ENCODE assay signal across 8 cellular contexts in genomic region chr15:64354683-64355558, GRCh38. TPM values are rescaled to one million over a fixed set of nuclear protein-coding genes. Genes with fewer than 3 reads are reported as not detected.
DNase-seq lines count a peak whose midpoint lies in the region; ATAC-seq and TF ChIP-seq lines count a peak whose summit lies in the region.

No MANE protein-coding gene starts in this region.

- H3K36me3 Mint-ChIP-seq in activated CD4-positive, alpha-beta memory T cell treated with anti-CD3 and anti-CD28 coated beads, Interleukin-2, amount 10 ng/mL, durations not matched to agents 7 days and 5 days (ENCODE audit: low read depth) = peaks cover 8% of the 10 kb centered on the region

- CTCF ChIA-PET in activated CD4-positive, alpha-beta memory T cell treated with anti-CD3 and anti-CD28 coated beads, Interleukin-2, amount 10 ng/mL, durations not matched to agents 7 days and 5 days (lab: Charles Lee) = interaction anchor here (1.5 kb wide), 1 partner anchor 81 kb away, joined by 4 read pairs; no protein-coding TSS in a partner anchor

- H3K36me3 ChIP-seq in DND-41 (ENCODE audit: insufficient read depth, low read length) (peaks cover 7% of the 10 kb centered on the region; the same call in 1 of the 2 replicates), sigmoid colon (no peaks in the 10 kb centered on the region)

- TF ChIP-seq EP300 in sigmoid colon (IDR thresholded peaks at IDR 0.05) = no peak

- H3K9ac ChIP-seq in DND-41 (ENCODE audit: low read depth, low read length) = peak overlapping the region; percentile 79

- H3K4me1 Mint-ChIP-seq in activated CD4-positive, alpha-beta memory T cell treated with anti-CD3 and anti-CD28 coated beads, Interleukin-2, amount 10 ng/mL, durations not matched to agents 7 days and 5 days = peaks cover 33% of the 10 kb centered on the region

- H3K27me3 ChIP-seq in DND-41 (ENCODE audit: insufficient read depth, low read length, poor library complexity) (no peaks in the 10 kb centered on the region), HL-60 (ENCODE audit: insufficient read depth, poor library complexity, severe bottlenecking) (no peaks in the 10 kb centered on the region), foreskin keratinocyte (no peaks in the 10 kb centered on the region), sigmoid colon (no peaks in the 10 kb centered on the region)

- no peaks in the 10 kb centered on the region for H4K20me1 ChIP-seq in DND-41 (ENCODE audit: insufficient read depth, low read length)

- peak overlapping the region; percentile 91 for H3K4me3 Mint-ChIP-seq in activated CD4-positive, alpha-beta memory T cell treated with anti-CD3 and anti-CD28 coated beads, Interleukin-2, amount 10 ng/mL, durations not matched to agents 7 days and 5 days

- H3K79me2 ChIP-seq in DND-41 (ENCODE audit: insufficient read depth, low read length) = peaks cover 45% of the 10 kb centered on the region

- no peak for TF ChIP-seq POLR2A in sigmoid colon (IDR thresholded peaks at IDR 0.05)

- H3K4me2 ChIP-seq in DND-41 (ENCODE audit: insufficient read depth, low read length) = peak overlapping the region; percentile 77

- H3K27ac ChIP-seq in DND-41 (ENCODE audit: low read length) (peak overlapping the region; percentile 88), HL-60 (replicated peaks) (peak overlapping the region; percentile 75), foreskin keratinocyte (peak overlapping the region; percentile 73), sigmoid colon (peak overlapping the region; percentile 84 to 87 (median 84))

- peak overlapping the region; percentile 78 for H3K27ac Mint-ChIP-seq in activated CD4-positive, alpha-beta memory T cell treated with anti-CD3 and anti-CD28 coated beads, Interleukin-2, amount 10 ng/mL, durations not matched to agents 7 days and 5 days

- H3K27me3 Mint-ChIP-seq in activated CD4-positive, alpha-beta memory T cell treated with anti-CD3 and anti-CD28 coated beads, Interleukin-2, amount 10 ng/mL, durations not matched to agents 7 days and 5 days = no peaks in the 10 kb centered on the region

- ATAC-seq in DND-41 (ENCODE audit: insufficient read depth, low read depth) (peak; percentile 8), foreskin keratinocyte (peak; percentile 33), HG03108 (IDR thresholded peaks at IDR 0.05; ENCODE audit: unreplicated experiment) (no peak), HG03139 (IDR thresholded peaks at IDR 0.05; ENCODE audit: unreplicated experiment) (no peak), HG03342 (IDR thresholded peaks at IDR 0.05; ENCODE audit: unreplicated experiment) (no peak)

- H3K4me1 ChIP-seq in DND-41 (ENCODE audit: insufficient read depth, low read length) (peaks cover 23% of the 10 kb centered on the region), foreskin keratinocyte (peaks cover 12% of the 10 kb centered on the region), sigmoid colon (peaks cover 0 to 21% (median 14%) of the 10 kb centered on the region in 4 donors)

- TF ChIP-seq CTCF in DND-41 (IDR thresholded peaks at IDR 0.05; ENCODE audit: borderline replicate concordance, extremely low read depth, low read length, poor library complexity, severe bottlenecking) = no peak
- no peak for TF ChIP-seq CTCF in HL-60 (IDR thresholded peaks at IDR 0.05; ENCODE audit: insufficient read depth, low read length)
- TF ChIP-seq CTCF in foreskin keratinocyte (conservative IDR thresholded peaks at IDR 0.05) = no peak
- TF ChIP-seq CTCF in sigmoid colon (IDR thresholded peaks at IDR 0.05) = no peak

- 12 to 15% methylated on average over 14 of the region's 14 CpGs for WGBS in sigmoid colon, 2 donors

- H3K4me3 ChIP-seq in DND-41 (ENCODE audit: low read depth in 1 of 2, low read length in 2 of 2) = peak overlapping the region; percentile 78 to 100; a peak in 3 of 4 replicates
- peak overlapping the region; percentile 95 for H3K4me3 ChIP-seq in HL-60 (replicated peaks; ENCODE audit: insufficient read depth, low read length)
- H3K4me3 ChIP-seq in sigmoid colon = peak overlapping the region; percentile 79 to 98 (median 94)

- no peaks in the 10 kb centered on the region for H3K9me3 ChIP-seq in DND-41 (ENCODE audit: insufficient read depth, low read length, severe bottlenecking)
- H3K9me3 ChIP-seq in sigmoid colon = no peaks in the 10 kb centered on the region

- POLR2A ChIA-PET in activated CD4-positive, alpha-beta memory T cell treated with anti-CD3 and anti-CD28 coated beads, Interleukin-2, amount 10 ng/mL, durations not matched to agents 7 days and 5 days (lab: Charles Lee) = interaction anchor here (0.7 to 2.4 kb wide), 5 partner anchors 10 to 259 kb away, joined by 3 to 10 read pairs (median 4); partner anchors contain the start of genes PCLAF and TRIP4

- no peak for DNase-seq in DND-41
- no peak for DNase-seq in HL-60 (ENCODE audit: low read depth in 1 of 2, low spot score in 1 of 2)
- DNase-seq in activated CD4-positive, alpha-beta memory T cell treated with anti-CD3 and anti-CD28 coated beads, Interleukin-2, amount 10 ng/mL, durations not matched to agents 7 days and 5 days = peak; percentile 28
- DNase-seq in foreskin keratinocyte = peak; percentile 54 to 72
- DNase-seq in sigmoid colon = no peak

- no peaks in the 10 kb centered on the region for H3K9me3 Mint-ChIP-seq in activated CD4-positive, alpha-beta memory T cell treated with anti-CD3 and anti-CD28 coated beads, Interleukin-2, amount 10 ng/mL, durations not matched to agents 7 days and 5 days

- peak overlapping the region; percentile 92 for H2AFZ ChIP-seq in DND-41 (ENCODE audit: low read depth, low read length)

- intact Hi-C loops in sigmoid colon (cut with DNase I) = loop anchor here (2.0 to 5.0 kb wide), 3 partner anchors 40 to 148 kb away; no protein-coding TSS in a partner anchor

RNA-seq across cellular contexts. Expression of gene CSNK1G1, which starts 1.1 kb away (rescaled TPM):
- total RNA-seq in activated CD4-positive, alpha-beta memory T cell treated with anti-CD3 and anti-CD28 coated beads, Interleukin-2, amount 10 ng/mL, durations not matched to agents 7 days and 5 days = 10 to 100 TPM; 27.9 to 28.2 TPM
- total RNA-seq in foreskin keratinocyte (26.6 and 30.1 TPM in 2 replicates), sigmoid colon (10 to 100 TPM in 2 of 4 donors, 1 to 10 TPM in 2; 7.8 to 24.3 (median 14.5) TPM)
- polyA plus RNA-seq in foreskin keratinocyte (5.8 and 6.4 TPM in 2 replicates), sigmoid colon (1 to 10 TPM; 3.0 to 6.8 (median 4.9) TPM)

RNA-seq across cellular contexts. Expression of gene PCLAF, which starts 26.3 kb away (rescaled TPM):
- total RNA-seq in activated CD4-positive, alpha-beta memory T cell treated with anti-CD3 and anti-CD28 coated beads, Interleukin-2, amount 10 ng/mL, durations not matched to agents 7 days and 5 days = 100 to 1,000 TPM; 110 TPM
- 61.1 and 64.4 TPM in 2 replicates for total RNA-seq in foreskin keratinocyte
- polyA plus RNA-seq in foreskin keratinocyte = 88.0 and 105 TPM in 2 replicates
- total RNA-seq in sigmoid colon = 1 to 10 TPM in 3 of 4 donors, not detected in 1; 1.1 to 3.9 (median 1.7) TPM
- polyA plus RNA-seq in sigmoid colon = 10 to 100 TPM in 2 of 3 donors, 1 to 10 TPM in 1; 9.0 to 83.0 (median 40.2) TPM

RNA-seq across cellular contexts. Expression of gene TRIP4, which starts 32.7 kb away (rescaled TPM):
- 10 to 100 TPM; 28.9 to 30.3 TPM for total RNA-seq in activated CD4-positive, alpha-beta memory T cell treated with anti-CD3 and anti-CD28 coated beads, Interleukin-2, amount 10 ng/mL, durations not matched to agents 7 days and 5 days
- 20.9 and 22.6 TPM in 2 replicates for total RNA-seq in foreskin keratinocyte
- polyA plus RNA-seq in foreskin keratinocyte = 21.1 and 22.2 TPM in 2 replicates
- total RNA-seq in sigmoid colon = 10 to 100 TPM; 11.0 to 26.6 (median 12.2) TPM
- polyA plus RNA-seq in sigmoid colon = 10 to 100 TPM; 22.6 to 48.3 (median 47.4) TPM

Comparison
In these comparisons a context has a peak if more than half of its experiments do, and no peak if none do; other contexts are left out.
1. ATAC-seq: peak in DND-41 (single experiment) and foreskin keratinocyte (single experiment); none in HG03108 (single experiment), HG03139 (single experiment) and HG03342 (single experiment).
2. DNase-seq: peak in activated CD4-positive, alpha-beta memory T cell treated with anti-CD3 and anti-CD28 coated beads, Interleukin-2, amount 10 ng/mL, durations not matched to agents 7 days and 5 days (single experiment) and foreskin keratinocyte (2 of 2); none in DND-41 (single experiment), HL-60 (0 of 2) and sigmoid colon (single experiment).
3. RNA of gene PCLAF, which starts 26.3 kb away (total RNA-seq): 110 TPM in activated CD4-positive, alpha-beta memory T cell treated with anti-CD3 and anti-CD28 coated beads, Interleukin-2, amount 10 ng/mL, durations not matched to agents 7 days and 5 days and 61.1 to 64.4 TPM in foreskin keratinocyte; 1.1 to 3.9 TPM in sigmoid colon; every median in the first group is over 10 times any median in the second.
4. Peak in every context shown above with its lines, with median percentiles within 50 percentile points of each other: H3K27ac ChIP-seq and H3K4me3 ChIP-seq.